In genomic region chr3:14141144-14141543, GRCh38 we compare ENCODE assay signal across 12 cellular contexts. TPM values are rescaled to one million over a fixed set of nuclear protein-coding genes. Genes with fewer than 3 reads are reported as not detected.
DNase-seq lines count a peak whose midpoint lies in the region; ATAC-seq, FAIRE-seq and TF ChIP-seq lines count a peak whose summit lies in the region.
"Had no signal": no experiment of that assay in that cellular context is flagged by ENCODE, and none has a peak within 500 bp of the region (broad histone marks: within the 10 kb centered on the region; RNA-seq: fewer than 3 reads in every experiment).

No MANE protein-coding gene starts in this region.

- no peak for FAIRE-seq in GM19239 (lab: Jason Lieb, UNC)

- intact Hi-C loops in Right ventricle myocardium superior (cut with DNase I), result no loop called here

- peak overlapping the region; percentile 86 to 93 for H3K27ac ChIP-seq in right atrium auricular region
- H3K27ac ChIP-seq in liver (ENCODE audit: low read depth in 1 of 2, low read length in 2 of 2), result peak overlapping the region; percentile 60 to 72
- H3K27ac ChIP-seq: SJCRH30 had no signal

- no peaks in the 10 kb centered on the region for H3K27me3 Mint-ChIP-seq in activated T-helper 17 cell treated with anti-CD3 and anti-CD28 coated beads, Interleukin-2, amount 50 U/mL, for 72 hours

- 63% methylated on average over 2 of the region's 2 CpGs for WGBS in liver

- no peak overlapping the region for H3K4me3 ChIP-seq in right atrium auricular region
- H3K4me3 ChIP-seq in liver (ENCODE audit: low read depth in 1 of 3, low read length in 3 of 3), result no peak overlapping the region
- H3K4me3 ChIP-seq: SJCRH30 had no signal

- peaks cover 54% of the 10 kb centered on the region for H3K36me3 ChIP-seq in right atrium auricular region
- peaks cover 0 to 8% (median 5%) of the 10 kb centered on the region in 4 donors for H3K36me3 ChIP-seq in liver (ENCODE audit: control insufficient read depth in 4 of 4, insufficient read depth in 3 of 4, low read depth in 1 of 4, low read length in 3 of 4)

- peaks cover 61% of the 10 kb centered on the region for H3K36me3 Mint-ChIP-seq in activated T-helper 17 cell treated with anti-CD3 and anti-CD28 coated beads, Interleukin-2, amount 50 U/mL, for 72 hours (ENCODE audit: low read depth)

- TF ChIP-seq CTCF in right atrium auricular region (IDR thresholded peaks at IDR 0.05), result no peak
- TF ChIP-seq CTCF in liver (IDR thresholded peaks at IDR 0.05; ENCODE audit: low read depth, low read length, missing input control), result no peak

- H3K27me3 ChIP-seq in right atrium auricular region (no peaks in the 10 kb centered on the region), liver (ENCODE audit: control insufficient read depth in 4 of 4, insufficient read depth in 4 of 4, low read length in 3 of 4) (no peaks in the 10 kb centered on the region)
- H3K27me3 ChIP-seq: SJCRH30 had no signal

- H3K9me3 Mint-ChIP-seq in activated T-helper 17 cell treated with anti-CD3 and anti-CD28 coated beads, Interleukin-2, amount 50 U/mL, for 72 hours, result no peaks in the 10 kb centered on the region

- H3K4me1 Mint-ChIP-seq in activated T-helper 17 cell treated with anti-CD3 and anti-CD28 coated beads, Interleukin-2, amount 50 U/mL, for 72 hours, result peaks cover 42% of the 10 kb centered on the region

- no peak for TF ChIP-seq RAD21 in liver (IDR thresholded peaks at IDR 0.05)

- no peak overlapping the region for H3K4me3 Mint-ChIP-seq in activated T-helper 17 cell treated with anti-CD3 and anti-CD28 coated beads, Interleukin-2, amount 50 U/mL, for 72 hours

- no peak for DNase-seq in right atrium auricular region (ENCODE audit: low spot score)
- DNase-seq in Right ventricle myocardium superior, result no peak
- no peak for DNase-seq in GOT3 (lab: John Stamatoyannopoulos, UW)
- no peak for DNase-seq in NCI-H2227 treated with DMSO at 0.1 percent for 48 hours (lab: John Stamatoyannopoulos, UW)
- no peak for DNase-seq in GM19239 (ENCODE audit: insufficient read length, low spot score)
- DNase-seq: activated gamma-delta T cell treated with Interleukin-2 at 50 U/mL for 16 hours, NCI-H526 treated with DMSO at 0.1 percent for 48 hours, occipital lobe, SJCRH30 had no signal

- peak overlapping the region; percentile 96 for H3K27ac Mint-ChIP-seq in activated T-helper 17 cell treated with anti-CD3 and anti-CD28 coated beads, Interleukin-2, amount 50 U/mL, for 72 hours

- no peak for ATAC-seq in Right ventricle myocardium superior (ENCODE audit: poor library complexity)
- ATAC-seq in activated T-helper 17 cell treated with anti-CD3 and anti-CD28 coated beads, Interleukin-2, amount 50 U/mL, for 72 hours (replicated peaks), result no peak
- no peak for ATAC-seq in HG02852 (IDR thresholded peaks at IDR 0.05; ENCODE audit: unreplicated experiment)

- peaks cover 0 to 81% of the 10 kb centered on the region in 2 donors for H3K4me1 ChIP-seq in right atrium auricular region
- H3K4me1 ChIP-seq in liver (ENCODE audit: control insufficient read depth in 4 of 4, insufficient read depth in 4 of 4, low read length in 3 of 4), result peaks cover 22 to 92% (median 79%) of the 10 kb centered on the region in 4 donors

- H3K9ac ChIP-seq in liver (ENCODE audit: low read depth in 1 of 2, low read length in 2 of 2), result no peak overlapping the region

- no peaks in the 10 kb centered on the region for H3K9me3 ChIP-seq in right atrium auricular region
- H3K9me3 ChIP-seq in liver (ENCODE audit: control insufficient read depth in 4 of 4, low read length in 3 of 4), result no peaks in the 10 kb centered on the region
- H3K9me3 ChIP-seq: SJCRH30 had no signal

TF ChIP-seq in liver, 16 proteins besides CTCF, POLR2A, EP300 and RAD21:
- TF ChIP-seq TAF1 (conservative IDR thresholded peaks at IDR 0.05) (no peak), ZBTB33 (IDR thresholded peaks at IDR 0.05) (no peak), NR2F2 (IDR thresholded peaks at IDR 0.05) (no peak), JUND (IDR thresholded peaks at IDR 0.05) (no peak), YY1 (IDR thresholded peaks at IDR 0.05) (no peak), EGR1 (IDR thresholded peaks at IDR 0.05; ENCODE audit: low read depth in 2 of 2) (no peak), HNF4A (conservative IDR thresholded peaks at IDR 0.05) (no peak), SP1 (IDR thresholded peaks at IDR 0.05) (no peak), RXRA (IDR thresholded peaks at IDR 0.05) (no peak), GABPA (IDR thresholded peaks at IDR 0.05 in 1 of 2, conservative IDR thresholded peaks at IDR 0.05 in 1 of 2) (no peak), HNF4G (IDR thresholded peaks at IDR 0.05) (no peak), FOXA1 (IDR thresholded peaks at IDR 0.05) (no peak), FOXA2 (IDR thresholded peaks at IDR 0.05) (no peak)
- TF ChIP-seq, protein P1, sequence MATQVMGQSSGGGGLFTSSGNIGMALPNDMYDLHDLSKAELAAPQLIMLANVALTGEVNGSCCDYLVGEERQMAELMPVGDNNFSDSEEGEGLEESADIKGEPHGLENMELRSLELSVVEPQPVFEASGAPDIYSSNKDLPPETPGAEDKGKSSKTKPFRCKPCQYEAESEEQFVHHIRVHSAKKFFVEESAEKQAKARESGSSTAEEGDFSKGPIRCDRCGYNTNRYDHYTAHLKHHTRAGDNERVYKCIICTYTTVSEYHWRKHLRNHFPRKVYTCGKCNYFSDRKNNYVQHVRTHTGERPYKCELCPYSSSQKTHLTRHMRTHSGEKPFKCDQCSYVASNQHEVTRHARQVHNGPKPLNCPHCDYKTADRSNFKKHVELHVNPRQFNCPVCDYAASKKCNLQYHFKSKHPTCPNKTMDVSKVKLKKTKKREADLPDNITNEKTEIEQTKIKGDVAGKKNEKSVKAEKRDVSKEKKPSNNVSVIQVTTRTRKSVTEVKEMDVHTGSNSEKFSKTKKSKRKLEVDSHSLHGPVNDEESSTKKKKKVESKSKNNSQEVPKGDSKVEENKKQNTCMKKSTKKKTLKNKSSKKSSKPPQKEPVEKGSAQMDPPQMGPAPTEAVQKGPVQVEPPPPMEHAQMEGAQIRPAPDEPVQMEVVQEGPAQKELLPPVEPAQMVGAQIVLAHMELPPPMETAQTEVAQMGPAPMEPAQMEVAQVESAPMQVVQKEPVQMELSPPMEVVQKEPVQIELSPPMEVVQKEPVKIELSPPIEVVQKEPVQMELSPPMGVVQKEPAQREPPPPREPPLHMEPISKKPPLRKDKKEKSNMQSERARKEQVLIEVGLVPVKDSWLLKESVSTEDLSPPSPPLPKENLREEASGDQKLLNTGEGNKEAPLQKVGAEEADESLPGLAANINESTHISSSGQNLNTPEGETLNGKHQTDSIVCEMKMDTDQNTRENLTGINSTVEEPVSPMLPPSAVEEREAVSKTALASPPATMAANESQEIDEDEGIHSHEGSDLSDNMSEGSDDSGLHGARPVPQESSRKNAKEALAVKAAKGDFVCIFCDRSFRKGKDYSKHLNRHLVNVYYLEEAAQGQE (IDR thresholded peaks at IDR 0.05), result no peak
- TF ChIP-seq, protein P2, sequence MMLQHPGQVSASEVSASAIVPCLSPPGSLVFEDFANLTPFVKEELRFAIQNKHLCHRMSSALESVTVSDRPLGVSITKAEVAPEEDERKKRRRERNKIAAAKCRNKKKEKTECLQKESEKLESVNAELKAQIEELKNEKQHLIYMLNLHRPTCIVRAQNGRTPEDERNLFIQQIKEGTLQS (IDR thresholded peaks at IDR 0.05), result no peak

RNA-seq across cellular contexts. Expression of gene TMEM43, which starts 16.3 kb away (rescaled TPM):
- total RNA-seq in right atrium auricular region (100 to 1,000 TPM in 1 of 2 donors, 10 to 100 TPM in 1; 91.8 to 142 TPM), Right ventricle myocardium superior (32.1 TPM), liver (10 to 100 TPM; 13.3 to 15.1 TPM)
- total RNA-seq in activated T-helper 17 cell treated with anti-CD3 and anti-CD28 coated beads, Interleukin-2, amount 50 U/mL, for 72 hours, result 10 to 100 TPM; 42.1 to 44.5 TPM
- 10 to 100 TPM in 1 of 2 donors, 1 to 10 TPM in 1; 7.4 to 13.8 TPM for polyA plus RNA-seq in liver

RNA-seq across cellular contexts. Expression of gene CHCHD4, which starts 16.5 kb away (rescaled TPM):
- total RNA-seq in right atrium auricular region, result 10 to 100 TPM; 24.3 to 32.3 TPM
- 35.9 TPM for total RNA-seq in Right ventricle myocardium superior
- total RNA-seq in activated T-helper 17 cell treated with anti-CD3 and anti-CD28 coated beads, Interleukin-2, amount 50 U/mL, for 72 hours, result 10 to 100 TPM; 11.6 to 27.6 TPM
- total RNA-seq in liver, result 1 to 10 TPM; 7.0 to 7.7 TPM
- 10 to 100 TPM; 11.2 to 11.3 TPM for polyA plus RNA-seq in liver

RNA-seq across cellular contexts. Expression of gene XPC, which starts 37.3 kb away (rescaled TPM):
- total RNA-seq in right atrium auricular region (10 to 100 TPM; 15.7 to 18.3 TPM), Right ventricle myocardium superior (7.7 TPM), liver (10 to 100 TPM; 12.7 to 26.7 TPM)
- 10 to 100 TPM; 31.9 to 39.7 TPM for total RNA-seq in activated T-helper 17 cell treated with anti-CD3 and anti-CD28 coated beads, Interleukin-2, amount 50 U/mL, for 72 hours
- 10 to 100 TPM; 12.9 to 15.4 TPM for polyA plus RNA-seq in liver

RNA-seq across cellular contexts. Expression of gene LSM3, which starts 37.5 kb away (rescaled TPM):
- 10 to 100 TPM; 15.0 to 15.4 TPM for total RNA-seq in right atrium auricular region
- 16.8 TPM for total RNA-seq in Right ventricle myocardium superior
- 10 to 100 TPM; 15.6 to 20.6 TPM for total RNA-seq in activated T-helper 17 cell treated with anti-CD3 and anti-CD28 coated beads, Interleukin-2, amount 50 U/mL, for 72 hours
- total RNA-seq in liver, result 1 to 10 TPM; 3.7 to 4.3 TPM
- polyA plus RNA-seq in liver, result 10 to 100 TPM in 1 of 2 donors, 1 to 10 TPM in 1; 5.7 to 17.0 TPM
